Comparison of ENCODE assay signal across 20 cellular contexts in genomic region chr10:129765664-129766550, GRCh38.
DNase-seq lines count a peak whose midpoint lies in the region; ATAC-seq and TF ChIP-seq lines count a peak whose summit lies in the region.
"Had no signal": no experiment of that assay in that cellular context is flagged by ENCODE, and none has a peak within 500 bp of the region (broad histone marks: within the 10 kb centered on the region; RNA-seq: fewer than 3 reads in every experiment).

No MANE protein-coding gene starts in this region.

- H3K9me3 ChIP-seq in left lung (no peaks in the 10 kb centered on the region), stomach (no peaks in the 10 kb centered on the region)
- H3K9me3 ChIP-seq: pancreas had no signal

- H3K36me3 ChIP-seq in left lung (peaks cover 0 to 11% of the 10 kb centered on the region in 2 donors), stomach (peaks cover 5 to 56% (median 32%) of the 10 kb centered on the region in 4 donors)

- H3K4me1 Mint-ChIP-seq in activated CD4-positive, alpha-beta memory T cell treated with anti-CD3 and anti-CD28 coated beads for 36 hours (ENCODE audit: low read depth): no peaks in the 10 kb centered on the region
- H3K4me1 Mint-ChIP-seq: CD4-positive, alpha-beta memory T cell had no signal

- WGBS in stomach, 5 donors: 84 to 97% (median 92%) methylated on average over 20 to 25 of the region's 25 CpGs

- no peak for ATAC-seq in left lung
- ATAC-seq: effector memory CD8-positive, alpha-beta T cell; pancreas had no signal

- peak; percentile 9 for DNase-seq in NCI-H1092 (lab: John Stamatoyannopoulos, UW)
- DNase-seq in NCI-H1092 treated with DMSO at 0.1 percent for 48 hours (lab: John Stamatoyannopoulos, UW): no peak
- peak; percentile 2 for DNase-seq in activated CD4-positive, alpha-beta memory T cell treated with anti-CD3 and anti-CD28 coated beads for 36 hours
- peak; percentile 17 to 62 for DNase-seq in left lung
- peak; percentile 20 for DNase-seq in stomach
- DNase-seq in D341Med (ENCODE audit: low spot score): no peak
- no peak for DNase-seq in NCI-H510A (lab: John Stamatoyannopoulos, UW)
- no peak for DNase-seq in COLO668 (lab: John Stamatoyannopoulos, UW; ENCODE audit: unreplicated experiment)
- DNase-seq: activated CD4-positive, alpha-beta T cell treated with anti-CD3 and anti-CD28 coated beads for 1 hour; CD4-positive, alpha-beta memory T cell; DMS153; effector memory CD8-positive, alpha-beta T cell; KG1; mesenchymal stem cell; NCI-H187 treated with DMSO at 0.1 percent for 48 hours; NCI-H748 treated with DMSO at 0.1 percent for 48 hours; SHP77; SW 1271 had no signal

- POLR2A ChIA-PET in activated CD4-positive, alpha-beta memory T cell treated with anti-CD3 and anti-CD28 coated beads for 36 hours (lab: Charles Lee): no interaction called here

- CTCF ChIA-PET in activated CD4-positive, alpha-beta memory T cell treated with anti-CD3 and anti-CD28 coated beads for 36 hours (lab: Charles Lee): no interaction called here

- no peaks in the 10 kb centered on the region for H3K27me3 Mint-ChIP-seq in activated CD4-positive, alpha-beta memory T cell treated with anti-CD3 and anti-CD28 coated beads for 36 hours
- H3K27me3 Mint-ChIP-seq: CD4-positive, alpha-beta memory T cell; effector memory CD8-positive, alpha-beta T cell had no signal

- H3K36me3 Mint-ChIP-seq in activated CD4-positive, alpha-beta memory T cell treated with anti-CD3 and anti-CD28 coated beads for 36 hours: peaks cover 58% of the 10 kb centered on the region

- TF ChIP-seq CTCF in left lung (IDR thresholded peaks at IDR 0.05) (no peak), stomach (IDR thresholded peaks at IDR 0.05) (no peak)

- TF ChIP-seq EP300 in stomach (IDR thresholded peaks at IDR 0.05): no peak

- peaks cover 22% of the 10 kb centered on the region for H3K9me3 Mint-ChIP-seq in activated CD4-positive, alpha-beta memory T cell treated with anti-CD3 and anti-CD28 coated beads for 36 hours
- H3K9me3 Mint-ChIP-seq: effector memory CD8-positive, alpha-beta T cell had no signal

- H3K4me3 ChIP-seq in left lung (no peak overlapping the region), stomach (no peak overlapping the region)
- H3K4me3 ChIP-seq: pancreas had no signal

- H3K4me3 Mint-ChIP-seq in activated CD4-positive, alpha-beta memory T cell treated with anti-CD3 and anti-CD28 coated beads for 36 hours: no peak overlapping the region
- H3K4me3 Mint-ChIP-seq: CD4-positive, alpha-beta memory T cell; effector memory CD8-positive, alpha-beta T cell had no signal

- no peaks in the 10 kb centered on the region for H3K4me1 ChIP-seq in left lung
- H3K4me1 ChIP-seq in stomach: no peaks in the 10 kb centered on the region
- H3K4me1 ChIP-seq: pancreas had no signal

- no peak overlapping the region for H3K27ac Mint-ChIP-seq in activated CD4-positive, alpha-beta memory T cell treated with anti-CD3 and anti-CD28 coated beads for 36 hours
- H3K27ac Mint-ChIP-seq: CD4-positive, alpha-beta memory T cell; effector memory CD8-positive, alpha-beta T cell had no signal

- H3K27me3 ChIP-seq in left lung (no peaks in the 10 kb centered on the region), stomach (no peaks in the 10 kb centered on the region)
- H3K27me3 ChIP-seq: pancreas had no signal

- H3K27ac ChIP-seq in left lung (no peak overlapping the region), stomach (no peak overlapping the region)
- H3K27ac ChIP-seq: 22Rv1, pancreas had no signal

- intact Hi-C loops in activated CD4-positive, alpha-beta memory T cell treated with anti-CD3 and anti-CD28 coated beads for 36 hours (cut with micrococcal nuclease): no loop called here
- intact Hi-C loops in left lung (cut with DNase I) (no loop called here), stomach (cut with DNase I; ENCODE audit: low total_unique reads) (no loop called here)

- no peak for TF ChIP-seq POLR2A in stomach (IDR thresholded peaks at IDR 0.05)

Comparison
In these comparisons a context has a peak if more than half of its experiments do, and no peak if none do; other contexts are left out.
1. DNase-seq: peak in NCI-H1092 (single experiment), activated CD4-positive, alpha-beta memory T cell treated with anti-CD3 and anti-CD28 coated beads for 36 hours (single experiment), left lung (2 of 2) and stomach (single experiment); none in NCI-H1092 treated with DMSO at 0.1 percent for 48 hours (single experiment), D341Med (single experiment), NCI-H510A (single experiment) and COLO668 (single experiment).